Comparison of ENCODE assay signal across 22 cellular contexts in the genomic region with DNA sequence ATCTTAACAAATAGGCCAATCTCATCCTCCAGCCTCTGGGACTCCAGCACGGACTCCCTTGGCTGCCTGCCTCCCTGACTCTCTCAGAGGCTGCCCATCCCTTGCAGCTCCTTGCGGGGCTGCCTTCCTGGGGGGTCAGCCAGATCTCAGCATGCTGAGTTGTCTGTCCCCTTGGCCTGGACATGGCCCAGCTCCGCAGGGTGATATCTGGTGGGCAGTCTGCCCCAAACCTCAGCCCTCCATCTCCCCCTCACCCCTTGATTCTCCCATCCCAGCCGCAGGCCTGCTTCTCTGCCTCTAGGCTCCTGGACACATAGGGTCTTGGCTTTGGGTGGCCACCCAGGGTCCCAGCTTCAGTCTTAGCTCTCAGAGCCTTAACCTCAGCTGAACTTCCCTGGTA. TPM values are rescaled to one million over a fixed set of nuclear protein-coding genes. Genes with fewer than 3 reads are reported as not detected.
DNase-seq lines count a peak whose midpoint lies in the region; ATAC-seq and TF ChIP-seq lines count a peak whose summit lies in the region.
"Had no signal": no experiment of that assay in that cellular context is flagged by ENCODE, and none has a peak within 500 bp of the region (broad histone marks: within the 10 kb centered on the region; RNA-seq: fewer than 3 reads in every experiment).

No MANE protein-coding gene starts in this region.

- TF ChIP-seq CTCF in gastroesophageal sphincter (IDR thresholded peaks at IDR 0.05) (no peak), lower lobe of right lung (IDR thresholded peaks at IDR 0.05) (no peak)

- peak overlapping the region; percentile 40 for H3K4me3 Mint-ChIP-seq in activated CD8-positive, alpha-beta memory T cell treated with anti-CD3 and anti-CD28 coated beads, Interleukin-2, amount 10 ng/mL, durations not matched to agents 7 days and 5 days
- peak overlapping the region; percentile 84 for H3K4me3 Mint-ChIP-seq in T-helper 17 cell

- peaks cover 48% of the 10 kb centered on the region for H3K4me1 Mint-ChIP-seq in activated CD8-positive, alpha-beta memory T cell treated with anti-CD3 and anti-CD28 coated beads, Interleukin-2, amount 10 ng/mL, durations not matched to agents 7 days and 5 days
- peaks cover 41% of the 10 kb centered on the region for H3K4me1 Mint-ChIP-seq in T-helper 17 cell

- no peaks in the 10 kb centered on the region for H3K9me3 ChIP-seq in T-helper 17 cell (ENCODE audit: control insufficient read depth, low read length, poor library complexity, severe bottlenecking)
- H3K9me3 ChIP-seq in gastroesophageal sphincter, result no peaks in the 10 kb centered on the region
- H3K9me3 ChIP-seq in lower lobe of right lung, result no peaks in the 10 kb centered on the region
- H3K9me3 ChIP-seq: adrenal gland, BE2C had no signal

- H3K27ac Mint-ChIP-seq in activated CD8-positive, alpha-beta memory T cell treated with anti-CD3 and anti-CD28 coated beads, Interleukin-2, amount 10 ng/mL, durations not matched to agents 7 days and 5 days, result no peak overlapping the region
- peak overlapping the region; percentile 88 for H3K27ac Mint-ChIP-seq in T-helper 17 cell
- H3K27ac Mint-ChIP-seq: stimulated activated naive CD8-positive, alpha-beta T cell treated with anti-CD3 and anti-CD28 coated beads, Interleukin-15, Interleukin-2, amounts not matched to agents 100 ng/mL and 50 ng/mL, for 24 hours had no signal

- intact Hi-C loops in lower lobe of right lung (cut with DNase I), result no loop called here

- no peak for ATAC-seq in activated CD8-positive, alpha-beta memory T cell treated with anti-CD3 and anti-CD28 coated beads, Interleukin-2, amount 10 ng/mL, durations not matched to agents 7 days and 5 days
- ATAC-seq in T-helper 17 cell, result no peak
- no peak for ATAC-seq in gastroesophageal sphincter
- no peak for ATAC-seq in lower lobe of right lung
- ATAC-seq in GM18873 (IDR thresholded peaks at IDR 0.05; ENCODE audit: low FRiP score, unreplicated experiment), result no peak
- ATAC-seq in HG03025 (IDR thresholded peaks at IDR 0.05; ENCODE audit: low FRiP score, unreplicated experiment), result no peak
- ATAC-seq: esophagus mucosa, sciatic nerve had no signal

- 54% methylated on average over 2 of the region's 4 CpGs; no CpG with 5 or more reads in 1 of the 2 donors for WGBS in gastroesophageal sphincter (ENCODE audit: low coverage in 1 of 2), 2 donors

- CTCF ChIA-PET in activated CD8-positive, alpha-beta memory T cell treated with anti-CD3 and anti-CD28 coated beads, Interleukin-2, amount 10 ng/mL, durations not matched to agents 7 days and 5 days (lab: Charles Lee), result interaction anchor here (0.9 to 2.7 kb wide), 2 partner anchors 14 to 83 kb away, joined by 3 to 7 read pairs; no protein-coding TSS in a partner anchor

- peak overlapping the region in 3 of 4 donors; percentile 39 to 71 (median 60) for H3K27ac ChIP-seq in gastroesophageal sphincter
- H3K27ac ChIP-seq in skin epidermis, result peak overlapping the region in 19 of 21 experiments; percentile 2 to 81 (median 52)
- no peak overlapping the region for H3K27ac ChIP-seq in lower lobe of right lung
- H3K27ac ChIP-seq: adrenal gland had no signal

- DNase-seq in activated CD8-positive, alpha-beta memory T cell treated with anti-CD3 and anti-CD28 coated beads, Interleukin-2, amount 10 ng/mL, durations not matched to agents 7 days and 5 days, result no peak
- no peak for DNase-seq in activated CD8-positive, alpha-beta memory T cell treated with anti-CD3 and anti-CD28 coated beads for 24 hours
- DNase-seq in T-helper 17 cell (no peak), lower lobe of right lung (no peak)
- DNase-seq: activated CD4-positive, alpha-beta T cell treated with anti-CD3 and anti-CD28 coated beads, Interleukin-2, amount 50 U/mL, for 48 hours; adrenal gland; BE2C; caudate nucleus; glutamatergic neuron; NCI-H1105 treated with DMSO at 0.1 percent for 48 hours; NCI-H510A; stimulated activated CD4-positive, alpha-beta T cell treated with anti-CD3 and anti-CD28 coated beads, Interleukin-1b, Interleukin-23, amount 100 ng/mL, for 48 hours had no signal

- peaks cover 39% of the 10 kb centered on the region for H3K27me3 Mint-ChIP-seq in activated CD8-positive, alpha-beta memory T cell treated with anti-CD3 and anti-CD28 coated beads, Interleukin-2, amount 10 ng/mL, durations not matched to agents 7 days and 5 days
- no peaks in the 10 kb centered on the region for H3K27me3 Mint-ChIP-seq in T-helper 17 cell

- peaks cover 13% of the 10 kb centered on the region for H3K27me3 ChIP-seq in gastroesophageal sphincter
- H3K27me3 ChIP-seq in lower lobe of right lung (ENCODE audit: low read depth), result no peaks in the 10 kb centered on the region
- H3K27me3 ChIP-seq: BE2C had no signal

- H3K9me3 Mint-ChIP-seq in activated CD8-positive, alpha-beta memory T cell treated with anti-CD3 and anti-CD28 coated beads, Interleukin-2, amount 10 ng/mL, durations not matched to agents 7 days and 5 days (ENCODE audit: low read depth), result no peaks in the 10 kb centered on the region
- H3K9me3 Mint-ChIP-seq: stimulated activated naive CD8-positive, alpha-beta T cell treated with anti-CD3 and anti-CD28 coated beads, Interleukin-15, Interleukin-2, amounts not matched to agents 100 ng/mL and 50 ng/mL, for 24 hours had no signal

- no peak for TF ChIP-seq POLR2A in gastroesophageal sphincter (IDR thresholded peaks at IDR 0.05)

- H3K4me1 ChIP-seq in gastroesophageal sphincter, result peaks cover 0 to 17% (median 2%) of the 10 kb centered on the region in 3 donors
- H3K4me1 ChIP-seq in lower lobe of right lung, result peaks cover 9% of the 10 kb centered on the region
- H3K4me1 ChIP-seq: adrenal gland, BE2C had no signal

- no peaks in the 10 kb centered on the region for H3K36me3 Mint-ChIP-seq in activated CD8-positive, alpha-beta memory T cell treated with anti-CD3 and anti-CD28 coated beads, Interleukin-2, amount 10 ng/mL, durations not matched to agents 7 days and 5 days
- no peaks in the 10 kb centered on the region for H3K36me3 Mint-ChIP-seq in T-helper 17 cell (ENCODE audit: low read depth)

- peak overlapping the region in 1 of 2 donors; percentile 41 for H3K4me3 ChIP-seq in gastroesophageal sphincter
- H3K4me3 ChIP-seq in skin epidermis, result peak overlapping the region; percentile 13 to 33 (median 16)
- no peak overlapping the region for H3K4me3 ChIP-seq in lower lobe of right lung
- H3K4me3 ChIP-seq: adrenal gland, lung had no signal

- TF ChIP-seq EP300 in gastroesophageal sphincter (IDR thresholded peaks at IDR 0.05), result no peak

- H3K36me3 ChIP-seq in gastroesophageal sphincter (no peaks in the 10 kb centered on the region), lower lobe of right lung (no peaks in the 10 kb centered on the region)
- H3K36me3 ChIP-seq: adrenal gland, BE2C had no signal

RNA-seq across cellular contexts. Expression of gene MEOX1, which starts 1.5 kb away (rescaled TPM):
- 1 to 10 TPM in 1 of 2 experiments, under 1 TPM in 1; 0.54 to 1.3 TPM for total RNA-seq in activated CD8-positive, alpha-beta memory T cell treated with anti-CD3 and anti-CD28 coated beads, Interleukin-2, amount 10 ng/mL, durations not matched to agents 7 days and 5 days
- total RNA-seq in T-helper 17 cell, result 1 to 10 TPM; 5.5 to 6.0 TPM
- 10 to 100 TPM in 1 of 4 donors, 1 to 10 TPM in 3; 5.3 to 11.8 (median 7.6) TPM for total RNA-seq in gastroesophageal sphincter
- total RNA-seq in lower lobe of right lung, result 0.86 TPM
- total RNA-seq: H4, osteocyte had no signal
